ENCODE assay signal across 26 cellular contexts in genomic region chr4:72797486-72797885, GRCh38.
"Had no signal": no experiment of that assay in that cellular context is flagged by ENCODE, and none has a peak within 500 bp of the region (broad histone marks: within the 10 kb centered on the region; RNA-seq: fewer than 3 reads in every experiment).

No MANE protein-coding gene starts in this region.

- H3K27ac ChIP-seq: stomach, suprapubic skin, testis, thoracic aorta, thyroid gland, tibial artery, tibial nerve, transverse colon, upper lobe of right lung, uterus, vagina had no signal

- H3K4me3 ChIP-seq: stomach, suprapubic skin, testis, thoracic aorta, thyroid gland, tibial artery, tibial nerve, transverse colon, upper lobe of left lung, upper lobe of right lung, uterus, vagina had no signal

- H3K9me3 ChIP-seq: suprapubic skin, testis, thoracic aorta, thyroid gland, tibial artery, transverse colon, upper lobe of right lung, uterus, vagina had no signal

- H3K4me1 ChIP-seq: stomach, suprapubic skin, testis, thyroid gland, tibial artery, tibial nerve, transverse colon, upper lobe of left lung, upper lobe of right lung, uterus, vagina had no signal

- ATAC-seq: stimulated activated effector memory CD8-positive, alpha-beta T cell treated with anti-CD3 and anti-CD28 coated beads, Interleukin-12 subunit alpha, Interleukin-12 subunit beta, amount 100 ng/mL, for 72 hours; stimulated activated memory B cell treated with anti-CD40 and anti-IgM and Interleukin-4, amounts not matched to agents 10 μg/mL and 1 μg/mL and 100 μg/mL, for 72 hours; stimulated activated naive B cell treated with anti-CD40 and anti-IgM and Interleukin-4, amounts not matched to agents 10 μg/mL and 1 μg/mL and 100 μg/mL, for 72 hours; stimulated activated naive CD8-positive, alpha-beta T cell treated with anti-CD3 and anti-CD28 coated beads, Interleukin-15, amount 100 ng/mL, for 72 hours; stimulated activated naive CD8-positive, alpha-beta T cell treated with anti-CD3 and anti-CD28 coated beads, Interleukin-15, Interleukin-2, amounts not matched to agents 100 U/mL and 50 U/mL, for 24 hours; upper lobe of right lung had no signal

- DNase-seq: stimulated activated CD4-positive, alpha-beta T cell treated with anti-CD3 and anti-CD28 coated beads, Interleukin-2, amount 100 ng/mL, for 48 hours; stimulated activated CD4-positive, alpha-beta T cell treated with anti-CD3 and anti-CD28 coated beads, Interleukin-4, amount 100 ng/mL, for 1 hour; stimulated activated CD4-positive, alpha-beta T cell treated with anti-CD3 and anti-CD28 coated beads, Interleukin-4, amount 100 ng/mL, for 24 hours; stimulated activated CD4-positive, alpha-beta T cell treated with anti-CD3 and anti-CD28 coated beads, Interleukin-4, amount 100 ng/mL, for 4 hours; stimulated activated CD8-positive, alpha-beta memory T cell treated with anti-CD3 and anti-CD28 coated beads, Interleukin-4, amount 100 ng/mL, for 48 hours; stimulated activated naive B cell treated with anti-CD40 and anti-IgM and Interleukin-4, amounts not matched to agents 10 μg/mL and 1 μg/mL and 100 μg/mL, for 72 hours; stimulated activated naive CD4-positive, alpha-beta T cell; stimulated activated naive CD4-positive, alpha-beta T cell treated with Interleukin-2 at 50 U/mL for 16 hours; stimulated activated naive CD8-positive, alpha-beta T cell treated with anti-CD3 and anti-CD28 coated beads, Interleukin-15, amount 100 ng/mL, for 72 hours; stimulated activated naive CD8-positive, alpha-beta T cell treated with anti-CD3 and anti-CD28 coated beads, Interleukin-15, Interleukin-2, amounts not matched to agents 100 U/mL and 50 U/mL, for 24 hours; stomach; substantia nigra; testis; thyroid gland; tibial artery; transverse colon; trophoblast cell; upper lobe of left lung; upper lobe of right lung; uterus had no signal

- H3K27me3 ChIP-seq: stomach, suprapubic skin, testis, thyroid gland, tibial artery, tibial nerve, transverse colon, upper lobe of left lung, upper lobe of right lung, uterus, vagina had no signal

- H3K36me3 ChIP-seq: stomach, suprapubic skin, thoracic aorta, thyroid gland, tibial artery, tibial nerve, transverse colon, upper lobe of left lung, upper lobe of right lung, uterus, vagina had no signal
